ENCODE assay signal across 8 cellular contexts in genomic region chr10:21495686-21496284, GRCh38. TPM values are rescaled to one million over a fixed set of nuclear protein-coding genes. Genes with fewer than 3 reads are reported as not detected.
DNase-seq lines count a peak whose midpoint lies in the region; ATAC-seq and TF ChIP-seq lines count a peak whose summit lies in the region.

No MANE protein-coding gene starts in this region.

- DNase-seq in NCI-H82 treated with DMSO at 0.1 percent for 48 hours (lab: John Stamatoyannopoulos, UW; ENCODE audit: unreplicated experiment) (peak; percentile 51), endodermal cell (peak; percentile 97), mesothelial cell of epicardium (ENCODE audit: low spot score in 2 of 2, unreplicated experiment in 2 of 2) (peak; percentile 89 to 98)
- peak; percentile 36 for DNase-seq in activated CD8-positive, alpha-beta memory T cell treated with anti-CD3 and anti-CD28 coated beads, Interleukin-2, amount 50 U/mL, for 1 hour (ENCODE audit: extremely low read depth)
- peak; percentile 75 to 81 for DNase-seq in stimulated activated CD8-positive, alpha-beta memory T cell treated with anti-CD3 and anti-CD28 coated beads, Interleukin-15, amount 100 ng/mL, for 48 hours (ENCODE audit: low read depth in 2 of 2)

- H3K27me3 Mint-ChIP-seq in endodermal cell (ENCODE audit: insufficient read depth) = peaks cover 25% of the 10 kb centered on the region
- H3K27me3 Mint-ChIP-seq in mesothelial cell of epicardium (ENCODE audit: low read depth) = no peaks in the 10 kb centered on the region

- peaks cover 9% of the 10 kb centered on the region for H3K36me3 ChIP-seq in endodermal cell (ENCODE audit: control insufficient read depth, insufficient read depth, low read length)

- H3K9me3 Mint-ChIP-seq in endodermal cell (no peaks in the 10 kb centered on the region), mesothelial cell of epicardium (no peaks in the 10 kb centered on the region)

- H3K36me3 Mint-ChIP-seq in endodermal cell (ENCODE audit: low read depth) = peaks cover 4% of the 10 kb centered on the region
- H3K36me3 Mint-ChIP-seq in mesothelial cell of epicardium = no peaks in the 10 kb centered on the region

- H3K27ac ChIP-seq in C4-2B (peak overlapping the region; percentile 57), endodermal cell (ENCODE audit: low read depth, low read length) (peak overlapping the region; percentile 98)

- H3K9ac ChIP-seq in endodermal cell (ENCODE audit: extremely low read depth, low read length, poor library complexity, severe bottlenecking) = peak overlapping the region; percentile 89

- ATAC-seq in GM19043 (IDR thresholded peaks at IDR 0.05; ENCODE audit: low read depth, unreplicated experiment) (peak; percentile 63), HG03280 (IDR thresholded peaks at IDR 0.05; ENCODE audit: unreplicated experiment) (peak; percentile 84)

- 0% methylated on average over 14 to 57 of the region's 59 CpGs for WGBS in endodermal cell (ENCODE audit: insufficient coverage in 1 of 2, insufficient read length in 1 of 2), 2 experiments

- H3K9me3 ChIP-seq in endodermal cell (ENCODE audit: control insufficient read depth, low read length) = no peaks in the 10 kb centered on the region

- H3K4me1 ChIP-seq in endodermal cell (ENCODE audit: control insufficient read depth, insufficient read depth, low read length) = peaks cover 24% of the 10 kb centered on the region

- H3K4me1 Mint-ChIP-seq in endodermal cell (peaks cover 40% of the 10 kb centered on the region), mesothelial cell of epicardium (peaks cover 62% of the 10 kb centered on the region)

- H3K4me3 Mint-ChIP-seq in endodermal cell (peak overlapping the region; percentile 79), mesothelial cell of epicardium (peak overlapping the region; percentile 90)

- no peaks in the 10 kb centered on the region for H3K27me3 ChIP-seq in endodermal cell (ENCODE audit: control insufficient read depth, insufficient read depth, low read length, poor library complexity, severe bottlenecking)

- peak; percentile 97 for TF ChIP-seq CTCF in C4-2B (conservative IDR thresholded peaks at IDR 0.05)
- peak; percentile 99 for TF ChIP-seq CTCF in endodermal cell (conservative IDR thresholded peaks at IDR 0.05)
- peak; percentile 99 for TF ChIP-seq CTCF in mesothelial cell of epicardium (IDR thresholded peaks at IDR 0.05; ENCODE audit: unreplicated experiment)

- peak overlapping the region; percentile 89 for H3K4me3 ChIP-seq in endodermal cell (ENCODE audit: low read length)

- H3K27ac Mint-ChIP-seq in endodermal cell (peak overlapping the region; percentile 77), mesothelial cell of epicardium (peak overlapping the region; percentile 99)

RNA-seq across cellular contexts. Expression of gene SKIDA1, which starts 29.7 kb away (rescaled TPM):
- total RNA-seq in endodermal cell (10 to 100 TPM in 1 of 2 donors, 1 to 10 TPM in 1; 6.4 to 12.0 TPM), mesothelial cell of epicardium (9.7 to 10.4 TPM (median 9.7 TPM) in 3 replicates)
- 33.0 TPM for polyA plus RNA-seq in endodermal cell (2013, experiment 1 of 2)
- 33.2 TPM for polyA plus RNA-seq in endodermal cell (2013, experiment 2 of 2)

RNA-seq across cellular contexts. Expression of gene MLLT10, which starts 38.2 kb away (rescaled TPM):
- total RNA-seq in endodermal cell (10 to 100 TPM; 55.8 to 62.9 TPM), mesothelial cell of epicardium (56.1 to 64.4 TPM (median 62.5 TPM) in 3 replicates)
- polyA plus RNA-seq in endodermal cell (2013, experiment 1 of 2) = 48.0 TPM
- 47.7 TPM for polyA plus RNA-seq in endodermal cell (2013, experiment 2 of 2)

Comparison
In these comparisons a context has a peak if more than half of its experiments do, and no peak if none do; other contexts are left out.
1. Peak in every context shown above with its lines: DNase-seq, ATAC-seq, H3K4me3 ChIP-seq and H3K27ac ChIP-seq.
2. DNase-seq: peak in every context shown above with its lines; median percentile 97 in endodermal cell; 94 in mesothelial cell of epicardium; 78 in stimulated activated CD8-positive, alpha-beta memory T cell treated with anti-CD3 and anti-CD28 coated beads, Interleukin-15, amount 100 ng/mL, for 48 hours; 51 in NCI-H82 treated with DMSO at 0.1 percent for 48 hours; 36 in activated CD8-positive, alpha-beta memory T cell treated with anti-CD3 and anti-CD28 coated beads, Interleukin-2, amount 50 U/mL, for 1 hour.